In the genomic region with DNA sequence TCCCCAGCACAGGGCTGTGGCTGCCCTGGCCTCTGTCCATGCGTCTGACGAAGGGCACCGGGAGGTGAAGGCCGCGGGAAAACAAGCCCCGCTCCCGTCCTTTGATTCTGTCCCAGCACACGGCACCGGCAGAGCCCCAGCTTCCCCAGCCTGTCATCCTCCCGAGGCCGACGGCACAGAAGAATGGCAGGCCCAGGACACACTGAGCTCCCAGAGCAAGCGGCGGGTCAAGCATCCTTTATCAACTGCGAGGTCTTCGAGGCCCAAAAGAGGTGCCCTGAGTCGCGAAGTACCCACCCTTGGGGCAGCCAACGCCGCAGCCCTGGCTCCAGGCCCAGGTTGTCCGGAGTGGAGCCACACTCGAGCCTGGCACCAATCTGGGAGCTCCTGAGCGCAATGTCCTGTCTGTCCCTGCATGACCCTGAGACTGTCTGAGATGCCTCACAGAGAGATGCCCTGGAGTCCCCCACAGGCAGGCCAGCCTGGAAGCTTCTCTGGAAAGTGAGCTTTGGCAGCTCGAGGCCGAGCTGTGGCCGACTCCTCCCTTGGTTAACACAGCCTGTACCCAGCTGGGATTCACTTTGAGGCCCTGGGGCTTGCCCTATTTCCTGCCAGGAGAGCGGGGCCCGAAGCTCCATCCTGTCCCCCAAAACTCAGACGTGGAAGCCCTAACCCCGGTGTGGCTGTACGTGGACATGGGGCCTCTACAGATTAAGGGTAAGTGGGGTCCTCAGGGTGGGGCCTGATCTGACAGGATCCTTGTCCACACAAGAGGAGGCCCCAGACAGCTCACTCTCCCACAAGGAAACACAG, we compare ENCODE assay signal across 18 cellular contexts. TPM values are rescaled to one million over a fixed set of nuclear protein-coding genes. Genes with fewer than 3 reads are reported as not detected.
DNase-seq lines count a peak whose midpoint lies in the region; ATAC-seq and TF ChIP-seq lines count a peak whose summit lies in the region.
"Had no signal": no experiment of that assay in that cellular context is flagged by ENCODE, and none has a peak within 500 bp of the region (broad histone marks: within the 10 kb centered on the region; RNA-seq: fewer than 3 reads in every experiment).

No MANE protein-coding gene starts in this region.

- peaks cover 17% of the 10 kb centered on the region for H3K4me1 ChIP-seq in Caco-2
- peaks cover 0 to 26% of the 10 kb centered on the region in 2 donors for H3K4me1 ChIP-seq in right atrium auricular region
- H3K4me1 ChIP-seq in gastrocnemius medialis: peaks cover 40 to 62% of the 10 kb centered on the region in 2 donors

- POLR2A ChIA-PET in Caco-2 (lab: Charles Lee) (interaction anchor here (0.6 to 1.0 kb wide), 2 partner anchors 23 to 26 kb away, joined by 3 to 7 read pairs; partner anchors contain the start of gene SLC7A5), RWPE1 (lab: Yijun Ruan, JAX; ENCODE audit: low non-redundant PET) (interaction anchor here (0.6 kb wide), 1 partner anchor 19 kb away, joined by 3 read pairs; no protein-coding TSS in a partner anchor)

- H3K4me1 Mint-ChIP-seq in Caco-2 (ENCODE audit: low read depth, unreplicated experiment): peaks cover 11% of the 10 kb centered on the region

- H3K4me3 Mint-ChIP-seq in Caco-2 (ENCODE audit: unreplicated experiment): no peak overlapping the region
- H3K4me3 Mint-ChIP-seq: activated CD8-positive, alpha-beta T cell treated with anti-CD3 and anti-CD28 coated beads for 36 hours; CD4-positive, alpha-beta T cell had no signal

- H3K36me3 ChIP-seq in Caco-2 (ENCODE audit: control insufficient read depth, insufficient read depth, low read length) (peaks cover 1% of the 10 kb centered on the region; the same call in 1 of the 2 replicates), right atrium auricular region (peaks cover 5% of the 10 kb centered on the region), gastrocnemius medialis (peaks cover 0 to 11% of the 10 kb centered on the region in 2 donors)

- in situ Hi-C loops in gastrocnemius medialis (cut with MboI; ENCODE audit: low sequenced_read_pairs in 4 of 4): no loop called here

- no peaks in the 10 kb centered on the region for H3K9me3 Mint-ChIP-seq in Caco-2 (ENCODE audit: unreplicated experiment)
- H3K9me3 Mint-ChIP-seq: activated CD8-positive, alpha-beta T cell treated with anti-CD3 and anti-CD28 coated beads for 36 hours; CD4-positive, alpha-beta T cell had no signal

- CTCF ChIA-PET in Caco-2 (lab: Charles Lee) (interaction anchor here (0.5 to 1.0 kb wide), 2 partner anchors 11 to 25 kb away, joined by 3 read pairs; no protein-coding TSS in a partner anchor), RWPE1 (lab: Yijun Ruan, JAX) (interaction anchor here (0.5 to 2.1 kb wide), 6 partner anchors 22 to 77 kb away, joined by 3 to 6 read pairs (median 3); no protein-coding TSS in a partner anchor)

- H3K36me3 Mint-ChIP-seq in Caco-2 (ENCODE audit: insufficient read depth, unreplicated experiment): peaks cover 100% of the 10 kb centered on the region

- peak overlapping the region; percentile 99 for H3K27ac Mint-ChIP-seq in Caco-2 (ENCODE audit: unreplicated experiment)
- H3K27ac Mint-ChIP-seq: activated CD8-positive, alpha-beta T cell treated with anti-CD3 and anti-CD28 coated beads for 36 hours; CD4-positive, alpha-beta T cell had no signal

- TF ChIP-seq POLR2A in gastrocnemius medialis (IDR thresholded peaks at IDR 0.05): no peak

- ATAC-seq in gastrocnemius medialis: peak in 1 of 2 donors; percentile 40
- ATAC-seq: activated CD4-positive, CD25-positive, alpha-beta regulatory T cell treated with anti-CD3 and anti-CD28 coated beads, Interleukin-2, amount 50 U/mL, for 24 hours; activated CD8-positive, alpha-beta T cell treated with anti-CD3 and anti-CD28 coated beads for 36 hours had no signal

- no TSS peak for BruUV-seq in Caco-2 (replicated peaks; lab: Mats Ljungman, UMichigan)

- no peaks in the 10 kb centered on the region for H3K9me3 ChIP-seq in Caco-2
- no peaks in the 10 kb centered on the region for H3K9me3 ChIP-seq in right atrium auricular region
- H3K9me3 ChIP-seq in gastrocnemius medialis: no peaks in the 10 kb centered on the region
- H3K9me3 ChIP-seq: neutrophil had no signal

- intact Hi-C loops in Caco-2 (cut with micrococcal nuclease; ENCODE audit: unreplicated experiment): no loop called here
- intact Hi-C loops in gastrocnemius medialis (cut with DNase I; ENCODE audit: low total_unique reads): no loop called here

- H3K27me3 Mint-ChIP-seq in Caco-2 (ENCODE audit: insufficient read depth, unreplicated experiment): no peaks in the 10 kb centered on the region
- H3K27me3 Mint-ChIP-seq: activated CD8-positive, alpha-beta T cell treated with anti-CD3 and anti-CD28 coated beads for 36 hours; CD4-positive, alpha-beta T cell had no signal

- H3K27ac ChIP-seq in RWPE1 (peak overlapping the region; percentile 98), right atrium auricular region (peak overlapping the region; percentile 42 to 51), gastrocnemius medialis (peak overlapping the region; percentile 62 to 100 (median 68))
- H3K27ac ChIP-seq: neutrophil had no signal

- H3K27me3 ChIP-seq in Caco-2 (replicated peaks; ENCODE audit: control insufficient read depth, insufficient read depth, low read length) (no peaks in the 10 kb centered on the region), right atrium auricular region (no peaks in the 10 kb centered on the region), gastrocnemius medialis (no peaks in the 10 kb centered on the region)
- H3K27me3 ChIP-seq: neutrophil had no signal

- no peak for DNase-seq in Caco-2
- no peak for DNase-seq in RWPE1 (ENCODE audit: low spot score)
- DNase-seq in right atrium auricular region (ENCODE audit: low spot score): no peak
- DNase-seq in gastrocnemius medialis: peak in 1 of 2 donors; percentile 64
- no peak for DNase-seq in NCI-H1436 treated with DMSO at 0.1 percent for 48 hours (lab: John Stamatoyannopoulos, UW)
- DNase-seq in activated naive CD4-positive, alpha-beta T cell treated with Interleukin-2 at 50 U/mL for 16 hours: no peak
- no peak for DNase-seq in GM19240 (ENCODE audit: insufficient read length, low spot score)
- DNase-seq: activated CD8-positive, alpha-beta T cell treated with anti-CD3 and anti-CD28 coated beads for 36 hours; activated naive CD4-positive, alpha-beta T cell; activated T-cell treated with anti-CD3 and anti-CD28 coated beads for 4 hours; CD4-positive, alpha-beta T cell; cerebellar nuclear complex; effector CD8-positive, alpha-beta T cell; GDM1; NCI-H526 treated with DMSO at 0.1 percent for 48 hours; SHP77 had no signal

- H3K4me3 ChIP-seq in Caco-2 (ENCODE audit: low read depth, low read length): no peak overlapping the region
- H3K4me3 ChIP-seq in right atrium auricular region: no peak overlapping the region
- H3K4me3 ChIP-seq in gastrocnemius medialis: no peak overlapping the region

- TF ChIP-seq CTCF in Caco-2 (IDR thresholded peaks at IDR 0.05; ENCODE audit: insufficient read depth in 1 of 2, low read depth in 1 of 2, low read length in 1 of 2, severe bottlenecking in 1 of 2, unreplicated experiment in 1 of 2) (no peak), RWPE1 (conservative IDR thresholded peaks at IDR 0.05; ENCODE audit: low read depth) (no peak), right atrium auricular region (IDR thresholded peaks at IDR 0.05) (no peak), gastrocnemius medialis (IDR thresholded peaks at IDR 0.05 in 4 of 5, conservative IDR thresholded peaks at IDR 0.05 in 1 of 5) (no peak)

RNA-seq across cellular contexts. Expression of gene SLC7A5, which starts 23.3 kb away (rescaled TPM):
- total RNA-seq in Caco-2 (2022) (495 and 534 TPM in 2 replicates), right atrium auricular region (10 to 100 TPM in 1 of 2 donors, 1 to 10 TPM in 1; 5.8 to 12.8 TPM), gastrocnemius medialis (100 to 1,000 TPM in 1 of 4 donors, 10 to 100 TPM in 2, 1 to 10 TPM in 1; 7.0 to 133 (median 19.1) TPM)

Comparison
In these comparisons a context has a peak if more than half of its experiments do, and no peak if none do; other contexts are left out.
1. H3K27ac ChIP-seq: peak in every context shown above with its lines; median percentile 98 in RWPE1; 68 in gastrocnemius medialis; 46 in right atrium auricular region.